31 cellular contexts compared by ENCODE assay signal in the genomic region with DNA sequence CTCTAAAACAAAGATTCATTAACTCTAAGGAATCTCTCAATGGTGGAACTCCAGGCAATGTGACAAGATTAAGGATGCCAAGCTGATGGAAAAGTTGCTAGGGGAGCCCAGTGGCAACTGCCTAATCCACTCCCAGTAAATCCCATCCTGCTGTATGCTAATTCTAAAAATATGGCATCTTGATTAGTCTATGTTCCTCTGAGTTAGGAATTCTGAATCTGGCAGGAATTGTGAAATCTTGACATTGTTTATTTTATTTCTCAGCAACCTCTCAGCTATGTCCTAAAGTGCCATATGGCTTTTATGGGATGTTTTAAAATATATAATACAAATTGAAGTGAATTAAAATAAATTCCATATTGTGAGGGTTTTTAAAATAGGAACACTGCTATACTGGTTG.
DNase-seq lines count a peak whose midpoint lies in the region; ATAC-seq and TF ChIP-seq lines count a peak whose summit lies in the region.
"Had no signal": no experiment of that assay in that cellular context is flagged by ENCODE, and none has a peak within 500 bp of the region (broad histone marks: within the 10 kb centered on the region; RNA-seq: fewer than 3 reads in every experiment).

No MANE protein-coding gene starts in this region.

- H3K27me3 ChIP-seq in adipocyte (replicated peaks; ENCODE audit: control insufficient read depth, insufficient read depth, low read length) = no peaks in the 10 kb centered on the region
- H3K27me3 ChIP-seq: adrenal gland; BLaER1 treated with 17β-estradiol and CSF1 and Interleukin-3, amounts not matched to agents 10 nM and 100 nM; breast epithelium; colonic mucosa; heart left ventricle; uterus had no signal

- no peak overlapping the region for H3K9ac ChIP-seq in adipocyte (ENCODE audit: low read length)
- H3K9ac ChIP-seq: BLaER1 treated with 17β-estradiol and CSF1 and Interleukin-3, amounts not matched to agents 10 nM and 100 nM had no signal

- no peak for ATAC-seq in GM21528 (IDR thresholded peaks at IDR 0.05; ENCODE audit: low FRiP score, unreplicated experiment)
- ATAC-seq: mucosa of descending colon; natural killer cell treated with Interleukin-12 subunit alpha and Interleukin-12 subunit beta and Interleukin-15 and Interleukin-18, amount 100 ng/mL, for 72 hours; Panc1 had no signal

- H3K4me3 ChIP-seq in AG10803 (ENCODE audit: low read length) (no peak overlapping the region), adipocyte (ENCODE audit: low read length) (no peak overlapping the region)
- H3K4me3 ChIP-seq: adrenal gland; BLaER1 treated with 17β-estradiol and CSF1 and Interleukin-3, amounts not matched to agents 10 nM and 100 nM; breast epithelium; colonic mucosa; heart left ventricle; lung; mucosa of descending colon; uterus had no signal

- H3K4me1 ChIP-seq in adipocyte (ENCODE audit: control insufficient read depth, insufficient read depth, low read length) = peaks cover 31% of the 10 kb centered on the region
- H3K4me1 ChIP-seq: breast epithelium, colonic mucosa, foreskin keratinocyte, uterus had no signal

- H3K36me3 ChIP-seq in adipocyte (ENCODE audit: control insufficient read depth, insufficient read depth, low read length, severe bottlenecking) = no peaks in the 10 kb centered on the region
- H3K36me3 ChIP-seq: adrenal gland; BLaER1 treated with 17β-estradiol and CSF1 and Interleukin-3, amounts not matched to agents 10 nM and 100 nM; breast epithelium; colonic mucosa; heart left ventricle; uterus had no signal

- no peaks in the 10 kb centered on the region for H3K9me3 ChIP-seq in adipocyte (ENCODE audit: control insufficient read depth, low read length)
- H3K9me3 ChIP-seq: adrenal gland; BLaER1 treated with 17β-estradiol and CSF1 and Interleukin-3, amounts not matched to agents 10 nM and 100 nM; breast epithelium; colonic mucosa; heart left ventricle; mucosa of descending colon; uterus had no signal

- TF ChIP-seq CTCF in AG10803 (conservative IDR thresholded peaks at IDR 0.05; ENCODE audit: low read length) = no peak

- DNase-seq in AG10803 (ENCODE audit: low read depth) (peak; percentile 3), adipocyte (ENCODE audit: low read depth) (peak; percentile 78), fibroblast of peridontal ligament (ENCODE audit: extremely low read depth) (peak; percentile 88), renal cortical epithelial cell (ENCODE audit: low read depth) (peak; percentile 36), NCI-H187 treated with DMSO at 0.1 percent for 48 hours (lab: John Stamatoyannopoulos, UW) (no peak), COLO829 (ENCODE audit: low spot score) (no peak), T-helper 1 cell (no peak)
- DNase-seq: activated CD4-positive, alpha-beta T cell treated with anti-CD3 and anti-CD28 coated beads, Interleukin-2, amount 50 U/mL, for 48 hours; activated T-cell treated with anti-CD3 and anti-CD28 coated beads, Interleukin-2, amount 50 U/mL, for 72 hours; adrenal gland; colonic mucosa; effector CD8-positive, alpha-beta T cell; foreskin keratinocyte; heart left ventricle; KBM-7; MM.1S; mucosa of descending colon; NCI-H1417; NCI-H2081; NCI-H2227 treated with DMSO at 0.1 percent for 48 hours; NCI-H526 treated with DMSO at 0.1 percent for 48 hours; SHP77; small intestine; stimulated activated CD4-positive, alpha-beta T cell treated with anti-CD3 and anti-CD28 coated beads, Interleukin-2, amount 100 ng/mL, for 24 hours; uterus had no signal

Comparison
In these comparisons a context has a peak if more than half of its experiments do, and no peak if none do; other contexts are left out.
1. DNase-seq: peak in AG10803 (single experiment), adipocyte (single experiment), fibroblast of peridontal ligament (single experiment) and renal cortical epithelial cell (single experiment); none in NCI-H187 treated with DMSO at 0.1 percent for 48 hours (single experiment), COLO829 (single experiment) and T-helper 1 cell (0 of 5).